In genomic region chr6:152330984-152331383, GRCh38 we compare ENCODE assay signal across 30 cellular contexts.
"Had no signal": no experiment of that assay in that cellular context is flagged by ENCODE, and none has a peak within 500 bp of the region (broad histone marks: within the 10 kb centered on the region; RNA-seq: fewer than 3 reads in every experiment).

No MANE protein-coding gene starts in this region.

- H3K27ac ChIP-seq: cardiac muscle cell, Peyer's patch, SJSA1 had no signal

- H3K4me3 ChIP-seq: cardiac muscle cell, K562, Peyer's patch, SJSA1 had no signal

- H3K9me3 ChIP-seq: Peyer's patch, SJSA1, SK-N-SH had no signal

- DNase-seq: activated CD4-positive, alpha-beta T cell treated with anti-CD3 and anti-CD28 coated beads, Interleukin-2, amount 50 U/mL, for 4 hours; activated CD8-positive, alpha-beta T cell treated with anti-CD3 and anti-CD28 coated beads, Interleukin-2, amount 10 ng/mL, durations not matched to agents 7 days and 5 days; activated gamma-delta T cell treated with Interleukin-2 at 50 U/mL for 16 hours; activated naive CD4-positive, alpha-beta T cell treated with anti-CD3 and anti-CD28 coated beads for 36 hours; activated naive CD8-positive, alpha-beta T cell treated with anti-CD3 and anti-CD28 coated beads, Interleukin-2, amount 50 U/mL, for 24 hours; activated T-cell treated with anti-CD3 and anti-CD28 coated beads, Interleukin-2, amount 50 U/mL, for 24 hours; anterior cingulate cortex; NCI-H1105; NCI-H1436; NCI-H1694; NCI-H1930; NCI-H2081 treated with DMSO at 0.1 percent for 48 hours; NCI-H226; NCI-H524 treated with DMSO at 0.1 percent for 48 hours; NK-92 treated with Interleukin-12 subunit alpha and Interleukin-12 subunit beta, amount 100 ng/mL, for 24 hours; PC-3; Peyer's patch; RPMI8226; SHP77 treated with DMSO at 0.1 percent for 48 hours; SK-N-SH had no signal

- H3K9ac ChIP-seq: SK-N-SH had no signal

- H3K27me3 Mint-ChIP-seq: activated naive CD8-positive, alpha-beta T cell; activated naive CD8-positive, alpha-beta T cell treated with anti-CD3 and anti-CD28 coated beads, Interleukin-2, amount 50 U/mL, for 24 hours; activated T-cell treated with anti-CD3 and anti-CD28 coated beads, Interleukin-2, amount 50 U/mL, for 24 hours; brain; central memory CD8-positive, alpha-beta T cell had no signal

- H3K9me3 Mint-ChIP-seq: activated CD4-positive, alpha-beta T cell treated with anti-CD3 and anti-CD28 coated beads, Interleukin-2, amount 10 ng/mL, durations not matched to agents 24 days and 14 days; activated naive CD4-positive, alpha-beta T cell treated with anti-CD3 and anti-CD28 coated beads for 36 hours; activated naive CD8-positive, alpha-beta T cell treated with anti-CD3 and anti-CD28 coated beads, Interleukin-2, amount 50 U/mL, for 24 hours; activated T-cell treated with anti-CD3 and anti-CD28 coated beads, Interleukin-2, amount 50 U/mL, for 24 hours; activated T-helper 2 cell treated with anti-CD3 and anti-CD28 coated beads, Interferon-gamma antibody, Interleukin-2, Interleukin-4, amounts not matched to agents 10 μg/mL and 5 μg/mL and 100 μg/mL, durations not matched to agents 14 hours and 24 hours and 36 hours; brain; central memory CD8-positive, alpha-beta T cell; T-helper 1 cell treated with Interleukin-12 subunit alpha and Interleukin-12 subunit beta and Interleukin-4 antibody, amounts not matched to agents 30 μg/mL and 1 μg/mL, for 36 hours; T-helper 2 cell treated with Interferon-gamma antibody and Interleukin-4, amounts not matched to agents 5 μg/mL and 100 μg/mL, for 36 hours had no signal

- H3K4me1 Mint-ChIP-seq: activated CD4-positive, alpha-beta T cell treated with anti-CD3 and anti-CD28 coated beads, Interleukin-2, amount 10 ng/mL, durations not matched to agents 24 days and 14 days; activated naive CD8-positive, alpha-beta T cell treated with anti-CD3 and anti-CD28 coated beads, Interleukin-2, amount 50 U/mL, for 24 hours; brain; central memory CD8-positive, alpha-beta T cell had no signal

- H3K27ac Mint-ChIP-seq: activated CD4-positive, alpha-beta T cell treated with anti-CD3 and anti-CD28 coated beads, Interleukin-2, amount 10 ng/mL, durations not matched to agents 24 days and 14 days; activated CD8-positive, alpha-beta T cell treated with anti-CD3 and anti-CD28 coated beads, Interleukin-2, amount 10 ng/mL, durations not matched to agents 7 days and 5 days; activated naive CD4-positive, alpha-beta T cell treated with anti-CD3 and anti-CD28 coated beads for 36 hours; activated naive CD8-positive, alpha-beta T cell; activated naive CD8-positive, alpha-beta T cell treated with anti-CD3 and anti-CD28 coated beads, Interleukin-2, amount 50 U/mL, for 24 hours; activated T-cell treated with anti-CD3 and anti-CD28 coated beads, Interleukin-2, amount 50 U/mL, for 24 hours; activated T-helper 2 cell treated with anti-CD3 and anti-CD28 coated beads, Interferon-gamma antibody, Interleukin-2, Interleukin-4, amounts not matched to agents 10 μg/mL and 5 μg/mL and 100 μg/mL, durations not matched to agents 14 hours and 24 hours and 36 hours; T-helper 1 cell treated with Interleukin-12 subunit alpha and Interleukin-12 subunit beta and Interleukin-4 antibody, amounts not matched to agents 30 μg/mL and 1 μg/mL, for 36 hours; T-helper 2 cell treated with Interferon-gamma antibody and Interleukin-4, amounts not matched to agents 5 μg/mL and 100 μg/mL, for 36 hours had no signal

- H3K4me3 Mint-ChIP-seq: activated CD4-positive, alpha-beta T cell treated with anti-CD3 and anti-CD28 coated beads, Interleukin-2, amount 10 ng/mL, durations not matched to agents 24 days and 14 days; activated CD8-positive, alpha-beta T cell treated with anti-CD3 and anti-CD28 coated beads, Interleukin-2, amount 10 ng/mL, durations not matched to agents 7 days and 5 days; activated naive CD4-positive, alpha-beta T cell treated with anti-CD3 and anti-CD28 coated beads for 36 hours; activated naive CD8-positive, alpha-beta T cell; activated naive CD8-positive, alpha-beta T cell treated with anti-CD3 and anti-CD28 coated beads, Interleukin-2, amount 50 U/mL, for 24 hours; activated T-cell treated with anti-CD3 and anti-CD28 coated beads, Interleukin-2, amount 50 U/mL, for 24 hours; brain; central memory CD8-positive, alpha-beta T cell; T-helper 1 cell treated with Interleukin-12 subunit alpha and Interleukin-12 subunit beta and Interleukin-4 antibody, amounts not matched to agents 30 μg/mL and 1 μg/mL, for 36 hours; T-helper 2 cell treated with Interferon-gamma antibody and Interleukin-4, amounts not matched to agents 5 μg/mL and 100 μg/mL, for 36 hours had no signal

- H3K4me2 ChIP-seq: SK-N-SH had no signal

- ATAC-seq: activated CD8-positive, alpha-beta T cell treated with anti-CD3 and anti-CD28 coated beads, Interleukin-2, amount 10 ng/mL, durations not matched to agents 7 days and 5 days; activated naive CD8-positive, alpha-beta T cell treated with anti-CD3 and anti-CD28 coated beads, Interleukin-2, amount 50 U/mL, for 24 hours; K562; PC-3 had no signal

- H3K4me1 ChIP-seq: Peyer's patch, SJSA1 had no signal

- H3K27me3 ChIP-seq: cardiac muscle cell, Peyer's patch, SJSA1 had no signal
